ENCODE assay signal across 2 cellular contexts in genomic region chr2:46943881-46944798, GRCh38.
TF ChIP-seq lines count a peak whose summit lies in the region.

No MANE protein-coding gene starts in this region.

TF ChIP-seq in HepG2, 621 proteins besides CTCF, POLR2A, EP300 and RAD21:
- TF ChIP-seq ZNF382 (CRISPR knock-in tag; IDR thresholded peaks at IDR 0.05; ENCODE audit: borderline replicate concordance) (no peak), PAXIP1 (CRISPR knock-in tag; conservative IDR thresholded peaks at IDR 0.05) (no peak), DBP (CRISPR knock-in tag; IDR thresholded peaks at IDR 0.05; ENCODE audit: not compliant biosample characterization) (no peak), ZNF652 (CRISPR knock-in tag; IDR thresholded peaks at IDR 0.05; ENCODE audit: borderline replicate concordance, low read depth) (no peak), ZEB1 (IDR thresholded peaks at IDR 0.05; ENCODE audit: insufficient replicate concordance, low read depth) (no peak), KDM4B (CRISPR knock-in tag; IDR thresholded peaks at IDR 0.05) (no peak), ZNF18 (CRISPR knock-in tag; IDR thresholded peaks at IDR 0.05; ENCODE audit: insufficient replicate concordance) (no peak), MAFG (CRISPR knock-in tag; IDR thresholded peaks at IDR 0.05) (no peak), ZFP36L1 (CRISPR knock-in tag; IDR thresholded peaks at IDR 0.05) (no peak), SNAPC5 (CRISPR knock-in tag; IDR thresholded peaks at IDR 0.05; ENCODE audit: borderline replicate concordance) (no peak), ZNF776 (CRISPR knock-in tag; IDR thresholded peaks at IDR 0.05) (no peak), RORA (CRISPR knock-in tag; IDR thresholded peaks at IDR 0.05) (no peak), SUZ12 (IDR thresholded peaks at IDR 0.05; ENCODE audit: low read depth, low read length) (no peak), MXD4 (CRISPR knock-in tag; IDR thresholded peaks at IDR 0.05) (no peak)
TF ChIP-seq in HepG2: peak in this region for 0.

TF ChIP-seq in WTC11, 78 proteins besides CTCF, POLR2A, EP300 and RAD21:
- no peak for TF ChIP-seq AFF4 (CRISPR knock-in tag; IDR thresholded peaks at IDR 0.05; ENCODE audit: borderline replicate concordance)
- no peak for TF ChIP-seq CBFB (CRISPR knock-in tag; IDR thresholded peaks at IDR 0.05; ENCODE audit: low read depth)
- no peak for TF ChIP-seq ZNF512 (CRISPR knock-in tag; IDR thresholded peaks at IDR 0.05; ENCODE audit: borderline replicate concordance)
- TF ChIP-seq STAT6 (CRISPR knock-in tag; conservative IDR thresholded peaks at IDR 0.05; ENCODE audit: low read depth) = no peak
- TF ChIP-seq ERG (CRISPR knock-in tag; IDR thresholded peaks at IDR 0.05) = no peak
- TF ChIP-seq ZNF671 (CRISPR knock-in tag; IDR thresholded peaks at IDR 0.05) = no peak
- no peak for TF ChIP-seq EMX1 (CRISPR knock-in tag; IDR thresholded peaks at IDR 0.05)
- TF ChIP-seq ZNF281 (CRISPR knock-in tag; IDR thresholded peaks at IDR 0.05) = no peak
- TF ChIP-seq ESRRA (CRISPR knock-in tag; IDR thresholded peaks at IDR 0.05; ENCODE audit: borderline replicate concordance) = no peak
- TF ChIP-seq MYBL2 (CRISPR knock-in tag; IDR thresholded peaks at IDR 0.05) = no peak
- no peak for TF ChIP-seq NFYB (CRISPR knock-in tag; conservative IDR thresholded peaks at IDR 0.05; ENCODE audit: low read depth)
- TF ChIP-seq MXD4 (CRISPR knock-in tag; IDR thresholded peaks at IDR 0.05; ENCODE audit: borderline replicate concordance) = no peak
- no peak for TF ChIP-seq OVOL2 (CRISPR knock-in tag; IDR thresholded peaks at IDR 0.05; ENCODE audit: borderline replicate concordance)
- TF ChIP-seq GRHL2 (CRISPR knock-in tag; IDR thresholded peaks at IDR 0.05; ENCODE audit: insufficient replicate concordance, severe bottlenecking) = no peak
